In the genomic region with DNA sequence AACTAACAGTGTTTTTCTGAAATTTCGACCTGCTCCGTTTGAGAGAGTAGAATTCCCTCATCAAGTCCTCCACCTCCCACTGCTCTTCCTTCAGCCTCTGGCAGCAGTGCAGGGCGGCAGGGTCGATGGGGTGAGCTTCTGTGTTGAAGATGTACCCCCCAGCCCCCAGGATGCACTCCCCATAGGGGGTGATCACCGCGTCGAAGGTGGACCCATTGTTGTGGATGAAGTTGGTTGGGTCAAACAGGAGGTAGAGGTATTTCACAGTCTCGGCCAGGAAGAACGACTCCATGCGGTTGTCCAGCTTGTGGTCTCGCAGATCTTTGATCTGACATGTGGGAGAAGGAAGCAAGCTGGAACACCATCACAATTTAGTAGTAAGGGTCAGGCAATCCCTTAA, we compare ENCODE assay signal across 19 cellular contexts. TPM values are rescaled to one million over a fixed set of nuclear protein-coding genes. Genes with fewer than 3 reads are reported as not detected.
A peak's percentile ranks its signal among the peaks of the same experiment; 100 is the strongest.
DNase-seq lines count a peak whose midpoint lies in the region; ATAC-seq and TF ChIP-seq lines count a peak whose summit lies in the region.
"Had no signal": no experiment of that assay in that cellular context is flagged by ENCODE, and none has a peak within 500 bp of the region (broad histone marks: within the 10 kb centered on the region; RNA-seq: fewer than 3 reads in every experiment).

No MANE protein-coding gene starts in this region.

- no peaks in the 10 kb centered on the region for H4K20me1 ChIP-seq in neural progenitor cell (ENCODE audit: low read depth)

- H3K4me1 Mint-ChIP-seq in activated naive CD4-positive, alpha-beta T cell treated with anti-CD3 and anti-CD28 coated beads for 36 hours (ENCODE audit: low read depth) = peaks cover 11% of the 10 kb centered on the region
- no peaks in the 10 kb centered on the region for H3K4me1 Mint-ChIP-seq in CD4-positive, alpha-beta T cell (ENCODE audit: low read depth)
- H3K4me1 Mint-ChIP-seq in WTC11 (no peaks in the 10 kb centered on the region), natural killer cell (peaks cover 0 to 3% of the 10 kb centered on the region in 2 donors), neural progenitor cell (no peaks in the 10 kb centered on the region)
- H3K4me1 Mint-ChIP-seq: GM23338 had no signal

- peak overlapping the region; percentile 4 for H3K27ac Mint-ChIP-seq in activated naive CD4-positive, alpha-beta T cell treated with anti-CD3 and anti-CD28 coated beads for 36 hours
- H3K27ac Mint-ChIP-seq in activated naive CD4-positive, alpha-beta T cell treated with anti-CD3 and anti-CD28 coated beads, Interleukin-2, amount 50 U/mL, for 72 hours = peak overlapping the region in 1 of 2 donors; percentile 23
- H3K27ac Mint-ChIP-seq in CD4-positive, alpha-beta T cell = no peak overlapping the region
- H3K27ac Mint-ChIP-seq in WTC11 (peak overlapping the region; percentile 24; the same call in 1 of the 2 replicates), natural killer cell (peak overlapping the region; percentile 37 to 40), neural progenitor cell (no peak overlapping the region)

- DNase-seq in activated naive CD4-positive, alpha-beta T cell treated with anti-CD3 and anti-CD28 coated beads for 36 hours = no peak
- DNase-seq in activated naive CD4-positive, alpha-beta T cell treated with anti-CD3 and anti-CD28 coated beads, Interleukin-2, amount 50 U/mL, for 72 hours (ENCODE audit: low spot score in 2 of 2) = no peak
- DNase-seq in CD4-positive, alpha-beta T cell = no peak
- no peak for DNase-seq in WTC11 (ENCODE audit: low spot score)
- no peak for DNase-seq in natural killer cell
- DNase-seq in SHP77 treated with DMSO at 0.1 percent for 48 hours (lab: John Stamatoyannopoulos, UW) = no peak
- no peak for DNase-seq in neural progenitor cell (ENCODE audit: low spot score)
- DNase-seq: DMS 273 treated with DMSO at 0.1 percent for 48 hours, NCI-H1048, NCI-H1436 treated with DMSO at 0.1 percent for 48 hours, NCI-H2029 treated with DMSO at 0.1 percent for 48 hours, NCI-H2171 treated with DMSO at 0.1 percent for 48 hours, NCI-H748 treated with DMSO at 0.1 percent for 48 hours, RPMI8226 had no signal

- no peak overlapping the region for H3K4me3 ChIP-seq in neural progenitor cell
- H3K4me3 ChIP-seq: A549; BLaER1 treated with 17β-estradiol and CSF1 and Interleukin-3, amounts not matched to agents 10 nM and 100 nM; GM23338 had no signal

- no peak overlapping the region for H2AFZ ChIP-seq in neural progenitor cell (replicated peaks)
- H2AFZ ChIP-seq: GM23338 had no signal

- H3K27me3 Mint-ChIP-seq in activated naive CD4-positive, alpha-beta T cell treated with anti-CD3 and anti-CD28 coated beads for 36 hours (ENCODE audit: low read depth) = no peaks in the 10 kb centered on the region
- H3K27me3 Mint-ChIP-seq in CD4-positive, alpha-beta T cell = no peaks in the 10 kb centered on the region
- H3K27me3 Mint-ChIP-seq in WTC11 (ENCODE audit: low read depth) = no peaks in the 10 kb centered on the region
- no peaks in the 10 kb centered on the region for H3K27me3 Mint-ChIP-seq in natural killer cell (ENCODE audit: low read depth in 2 of 2)
- H3K27me3 Mint-ChIP-seq in neural progenitor cell (ENCODE audit: insufficient read depth, low read depth) = no peaks in the 10 kb centered on the region

- no peak overlapping the region for H3K9ac ChIP-seq in neural progenitor cell
- H3K9ac ChIP-seq: BLaER1 treated with 17β-estradiol and CSF1 and Interleukin-3, amounts not matched to agents 10 nM and 100 nM; KMS-11 had no signal

- H3K79me2 ChIP-seq in neural progenitor cell (ENCODE audit: low read depth) = no peaks in the 10 kb centered on the region

- H3K9me3 Mint-ChIP-seq in activated naive CD4-positive, alpha-beta T cell treated with anti-CD3 and anti-CD28 coated beads for 36 hours = no peaks in the 10 kb centered on the region
- no peaks in the 10 kb centered on the region for H3K9me3 Mint-ChIP-seq in activated naive CD4-positive, alpha-beta T cell treated with anti-CD3 and anti-CD28 coated beads, Interleukin-2, amount 50 U/mL, for 72 hours
- no peaks in the 10 kb centered on the region for H3K9me3 Mint-ChIP-seq in CD4-positive, alpha-beta T cell
- H3K9me3 Mint-ChIP-seq in WTC11 (no peaks in the 10 kb centered on the region), natural killer cell (no peaks in the 10 kb centered on the region), neural progenitor cell (no peaks in the 10 kb centered on the region)
- H3K9me3 Mint-ChIP-seq: GM23338 had no signal

- H3K4me2 ChIP-seq in neural progenitor cell = no peak overlapping the region
- H3K4me2 ChIP-seq: A549; BLaER1 treated with 17β-estradiol and CSF1 and Interleukin-3, amounts not matched to agents 10 nM and 100 nM; GM23338; KMS-11 had no signal

- ATAC-seq in activated naive CD4-positive, alpha-beta T cell treated with anti-CD3 and anti-CD28 coated beads, Interleukin-2, amount 50 U/mL, for 72 hours = no peak
- ATAC-seq in CD4-positive, alpha-beta T cell (ENCODE audit: poor library complexity) = no peak
- ATAC-seq in WTC11 (no peak), natural killer cell (no peak), GM21825 (IDR thresholded peaks at IDR 0.05; ENCODE audit: unreplicated experiment) (no peak)
- ATAC-seq: A549, GM23338 had no signal

- H3K27ac ChIP-seq in CD4-positive, alpha-beta T cell (ENCODE audit: low read depth, low read length) = peak overlapping the region; percentile 13
- H3K27ac ChIP-seq in neural progenitor cell = no peak overlapping the region
- H3K27ac ChIP-seq: KMS-11 had no signal

- no peaks in the 10 kb centered on the region for H3K36me3 ChIP-seq in neural progenitor cell

- peaks cover 11% of the 10 kb centered on the region for H3K36me3 Mint-ChIP-seq in activated naive CD4-positive, alpha-beta T cell treated with anti-CD3 and anti-CD28 coated beads for 36 hours (ENCODE audit: low read depth)
- H3K36me3 Mint-ChIP-seq in activated naive CD4-positive, alpha-beta T cell treated with anti-CD3 and anti-CD28 coated beads, Interleukin-2, amount 50 U/mL, for 72 hours = peaks cover 0 to 8% of the 10 kb centered on the region in 2 donors
- H3K36me3 Mint-ChIP-seq in CD4-positive, alpha-beta T cell (ENCODE audit: low read depth) = peaks cover 84% of the 10 kb centered on the region
- peaks cover 28% of the 10 kb centered on the region for H3K36me3 Mint-ChIP-seq in WTC11
- peaks cover 27% of the 10 kb centered on the region for H3K36me3 Mint-ChIP-seq in natural killer cell
- peaks cover 12% of the 10 kb centered on the region for H3K36me3 Mint-ChIP-seq in neural progenitor cell

- intact Hi-C loops in activated naive CD4-positive, alpha-beta T cell treated with anti-CD3 and anti-CD28 coated beads for 36 hours (cut with micrococcal nuclease) = no loop called here
- intact Hi-C loops in CD4-positive, alpha-beta T cell (cut with DNase I, micrococcal nuclease) = no loop called here
- intact Hi-C loops in natural killer cell (cut with micrococcal nuclease) = no loop called here

- no peaks in the 10 kb centered on the region for H3K4me1 ChIP-seq in neural progenitor cell

- CTCF ChIA-PET in activated naive CD4-positive, alpha-beta T cell treated with anti-CD3 and anti-CD28 coated beads for 36 hours (lab: Charles Lee) = interaction anchor here (0.6 to 2.2 kb wide), 2 partner anchors 20 to 452 kb away, joined by 4 to 6 read pairs; no protein-coding TSS in a partner anchor
- CTCF ChIA-PET in CD4-positive, alpha-beta T cell (lab: Charles Lee) = interaction anchor here (0.6 to 1.0 kb wide), 3 partner anchors 30 to 938 kb away, joined by 3 to 4 read pairs (median 3); no protein-coding TSS in a partner anchor
- CTCF ChIA-PET in WTC11 (lab: Charles Lee) = interaction anchor here (0.6 to 1.6 kb wide), 4 partner anchors 19 to 324 kb away, joined by 3 to 5 read pairs (median 4); no protein-coding TSS in a partner anchor

- no peak for TF ChIP-seq CTCF in CD4-positive, alpha-beta T cell (IDR thresholded peaks at IDR 0.05)
- TF ChIP-seq CTCF in WTC11 (IDR thresholded peaks at IDR 0.05) (no peak), natural killer cell (IDR thresholded peaks at IDR 0.05) (no peak), neural progenitor cell (IDR thresholded peaks at IDR 0.05) (no peak)

- H3K9me3 ChIP-seq in CD4-positive, alpha-beta T cell (ENCODE audit: control insufficient read depth, low read length) = no peaks in the 10 kb centered on the region
- H3K9me3 ChIP-seq in neural progenitor cell (ENCODE audit: low read depth) = no peaks in the 10 kb centered on the region
- H3K9me3 ChIP-seq: A549; BLaER1 treated with 17β-estradiol and CSF1 and Interleukin-3, amounts not matched to agents 10 nM and 100 nM had no signal

- H3K4me3 Mint-ChIP-seq in activated naive CD4-positive, alpha-beta T cell treated with anti-CD3 and anti-CD28 coated beads for 36 hours = no peak overlapping the region
- no peak overlapping the region for H3K4me3 Mint-ChIP-seq in CD4-positive, alpha-beta T cell
- H3K4me3 Mint-ChIP-seq in WTC11 (no peak overlapping the region), natural killer cell (no peak overlapping the region), neural progenitor cell (no peak overlapping the region)
- H3K4me3 Mint-ChIP-seq: GM23338 had no signal

- H3K27me3 ChIP-seq in CD4-positive, alpha-beta T cell (ENCODE audit: control insufficient read depth, insufficient read depth, low read length) = no peaks in the 10 kb centered on the region
- no peaks in the 10 kb centered on the region for H3K27me3 ChIP-seq in neural progenitor cell
- H3K27me3 ChIP-seq: BLaER1 treated with 17β-estradiol and CSF1 and Interleukin-3, amounts not matched to agents 10 nM and 100 nM had no signal

- POLR2A ChIA-PET in CD4-positive, alpha-beta T cell (lab: Charles Lee) = interaction anchor here (1.9 kb wide), 1 partner anchor 19 kb away, joined by 5 read pairs; no protein-coding TSS in a partner anchor
- POLR2A ChIA-PET in WTC11 (lab: Charles Lee) = interaction anchor here (0.6 kb wide), 1 partner anchor 148 kb away, joined by 4 read pairs; no protein-coding TSS in a partner anchor

- H3F3A ChIP-seq in neural progenitor cell (ENCODE audit: low read depth) = no peaks in the 10 kb centered on the region

RNA-seq across cellular contexts. Expression of a gene that starts 23.0 kb away (rescaled TPM):
- 10 to 100 TPM; 49.6 to 51.7 TPM for total RNA-seq in activated naive CD4-positive, alpha-beta T cell treated with anti-CD3 and anti-CD28 coated beads for 36 hours
- 10 to 100 TPM; 44.6 to 51.3 TPM for total RNA-seq in activated naive CD4-positive, alpha-beta T cell treated with anti-CD3 and anti-CD28 coated beads, Interleukin-2, amount 50 U/mL, for 72 hours
- total RNA-seq in CD4-positive, alpha-beta T cell = 10 to 100 TPM; 56.3 to 60.6 TPM
- total RNA-seq in WTC11 (2021) = 62.7 to 73.8 TPM (median 68.0 TPM) in 3 replicates
- 10 to 100 TPM; 72.3 to 79.0 (median 74.4) TPM for total RNA-seq in natural killer cell
- total RNA-seq in neural progenitor cell (ENCODE audit: low replicate concordance) = 73.0 and 96.4 TPM in 2 replicates

RNA-seq across cellular contexts. Expression of a gene that starts 31.5 kb away (rescaled TPM):
- 10 to 100 TPM; 15.5 to 15.8 TPM for total RNA-seq in activated naive CD4-positive, alpha-beta T cell treated with anti-CD3 and anti-CD28 coated beads for 36 hours
- 10 to 100 TPM; 12.2 to 17.1 TPM for total RNA-seq in activated naive CD4-positive, alpha-beta T cell treated with anti-CD3 and anti-CD28 coated beads, Interleukin-2, amount 50 U/mL, for 72 hours
- total RNA-seq in CD4-positive, alpha-beta T cell = 10 to 100 TPM; 12.2 to 12.6 TPM
- 22.7 to 24.2 TPM (median 24.0 TPM) in 3 replicates for total RNA-seq in WTC11 (2021)
- 10 to 100 TPM; 20.0 to 27.4 (median 25.3) TPM for total RNA-seq in natural killer cell
- 9.3 and 13.8 TPM in 2 replicates for total RNA-seq in neural progenitor cell (ENCODE audit: low replicate concordance)

RNA-seq across cellular contexts. Expression of a gene that starts 56.3 kb away (rescaled TPM):
- total RNA-seq in activated naive CD4-positive, alpha-beta T cell treated with anti-CD3 and anti-CD28 coated beads for 36 hours = 1 to 10 TPM; 1.5 to 1.7 TPM
- total RNA-seq in activated naive CD4-positive, alpha-beta T cell treated with anti-CD3 and anti-CD28 coated beads, Interleukin-2, amount 50 U/mL, for 72 hours = 1 to 10 TPM; 2.3 to 3.1 TPM
- under 1 TPM; 0.33 to 0.61 TPM for total RNA-seq in CD4-positive, alpha-beta T cell
- 20.5 to 29.7 TPM (median 22.2 TPM) in 3 replicates for total RNA-seq in WTC11 (2021)
- total RNA-seq in natural killer cell = 1 to 10 TPM; 6.4 to 9.3 (median 6.4) TPM
- 3.1 and 4.6 TPM in 2 replicates for total RNA-seq in neural progenitor cell (ENCODE audit: low replicate concordance)

Comparison
In these comparisons a context has a peak if more than half of its experiments do, and no peak if none do; other contexts are left out.
1. H3K27ac Mint-ChIP-seq: peak in activated naive CD4-positive, alpha-beta T cell treated with anti-CD3 and anti-CD28 coated beads for 36 hours (single experiment), WTC11 (single experiment) and natural killer cell (2 of 2); none in CD4-positive, alpha-beta T cell (single experiment) and neural progenitor cell (single experiment).